Comparison of ENCODE assay signal across 11 cellular contexts in the genomic region with DNA sequence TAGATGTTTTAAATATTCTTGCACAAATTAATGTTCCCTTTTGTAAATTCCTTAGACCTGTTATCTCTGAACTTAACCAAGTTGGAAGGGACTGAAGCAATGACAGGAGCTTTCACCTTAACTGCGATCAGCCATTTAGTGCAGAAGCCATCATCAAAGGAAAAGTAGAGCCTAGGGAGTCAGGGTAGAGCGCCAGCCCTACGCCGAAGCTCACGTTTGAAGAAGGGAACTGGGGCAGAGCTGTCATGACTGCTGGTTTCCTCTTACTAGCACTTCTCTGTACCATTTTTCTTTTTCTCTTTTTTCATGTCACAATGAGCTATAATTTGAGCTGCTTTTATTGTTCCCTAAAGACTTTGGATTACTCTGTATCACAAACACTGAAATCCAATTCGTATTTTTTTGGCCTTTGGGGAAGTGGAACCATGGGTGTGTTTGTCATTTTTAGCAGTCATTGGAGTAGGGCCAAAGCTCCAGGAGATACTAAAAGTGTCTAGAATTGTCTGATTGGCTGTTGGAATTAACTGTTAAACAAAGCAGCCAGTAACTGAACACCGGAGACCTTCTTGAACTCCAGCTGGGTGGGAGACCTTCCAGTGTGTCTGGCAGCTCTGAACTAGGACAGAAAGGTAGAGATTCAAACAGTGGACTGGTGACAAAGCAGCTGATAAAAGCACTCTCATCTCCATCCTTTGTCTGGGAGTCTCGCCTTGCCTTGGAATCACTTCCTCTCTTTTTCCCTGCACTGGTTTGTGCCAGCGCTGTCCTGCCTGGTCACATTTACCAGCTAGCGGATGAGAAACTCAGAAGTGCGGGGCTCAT. TPM values are rescaled to one million over a fixed set of nuclear protein-coding genes. Genes with fewer than 3 reads are reported as not detected.
DNase-seq lines count a peak whose midpoint lies in the region; ATAC-seq and TF ChIP-seq lines count a peak whose summit lies in the region.
"Had no signal": no experiment of that assay in that cellular context is flagged by ENCODE, and none has a peak within 500 bp of the region (broad histone marks: within the 10 kb centered on the region; RNA-seq: fewer than 3 reads in every experiment).

No MANE protein-coding gene starts in this region.

- peaks cover 3% of the 10 kb centered on the region; the same call in 1 of the 2 replicates for H3F3A ChIP-seq in OCI-LY1 (ENCODE audit: insufficient read depth, low read length)

- peaks cover 42% of the 10 kb centered on the region for H3K36me3 Mint-ChIP-seq in activated CD4-positive, alpha-beta T cell treated with anti-CD3 and anti-CD28 coated beads, Interleukin-2, amount 10 ng/mL, durations not matched to agents 24 days and 14 days (ENCODE audit: low read depth)
- peaks cover 23 to 33% of the 10 kb centered on the region in 2 donors for H3K36me3 Mint-ChIP-seq in stimulated activated naive B cell treated with anti-CD40 and anti-IgM and Interleukin-4, amounts not matched to agents 10 μg/mL and 1 μg/mL and 100 μg/mL, for 72 hours

- no peaks in the 10 kb centered on the region for H3K27me3 Mint-ChIP-seq in activated CD4-positive, alpha-beta T cell treated with anti-CD3 and anti-CD28 coated beads, Interleukin-2, amount 10 ng/mL, durations not matched to agents 24 days and 14 days
- no peaks in the 10 kb centered on the region for H3K27me3 Mint-ChIP-seq in stimulated activated naive B cell treated with anti-CD40 and anti-IgM and Interleukin-4, amounts not matched to agents 10 μg/mL and 1 μg/mL and 100 μg/mL, for 72 hours

- H3K9me2 ChIP-seq in OCI-LY1 (ENCODE audit: low read depth, low read length) = no peaks in the 10 kb centered on the region

- H3K4me3 Mint-ChIP-seq in activated CD4-positive, alpha-beta T cell treated with anti-CD3 and anti-CD28 coated beads, Interleukin-2, amount 10 ng/mL, durations not matched to agents 24 days and 14 days = peak overlapping the region; percentile 31
- H3K4me3 Mint-ChIP-seq in stimulated activated naive B cell treated with anti-CD40 and anti-IgM and Interleukin-4, amounts not matched to agents 10 μg/mL and 1 μg/mL and 100 μg/mL, for 72 hours = no peak overlapping the region

- no peak overlapping the region for H3K4me3 ChIP-seq in OCI-LY1 (ENCODE audit: low read depth, low read length, poor library complexity, severe bottlenecking)
- H3K4me3 ChIP-seq: upper lobe of left lung had no signal

- TF ChIP-seq CTCF in OCI-LY1 (IDR thresholded peaks at IDR 0.05; ENCODE audit: low read length) = no peak

- H4K20me1 ChIP-seq in OCI-LY1 (ENCODE audit: insufficient read depth, low read length) = no peaks in the 10 kb centered on the region

- H3K27me3 ChIP-seq in OCI-LY1 (ENCODE audit: insufficient read depth, low read length) = no peaks in the 10 kb centered on the region
- H3K27me3 ChIP-seq: BE2C, upper lobe of left lung had no signal

- peaks cover 75% of the 10 kb centered on the region for H3K36me3 ChIP-seq in OCI-LY1 (ENCODE audit: insufficient read depth, low read length)

- peaks cover 50% of the 10 kb centered on the region for H3K79me2 ChIP-seq in OCI-LY1 (ENCODE audit: insufficient read depth, low read length)

- no peaks in the 10 kb centered on the region for H3K9me3 ChIP-seq in OCI-LY1 (ENCODE audit: low read length)
- H3K9me3 ChIP-seq: BE2C, upper lobe of left lung had no signal

- H3K4me1 Mint-ChIP-seq in activated CD4-positive, alpha-beta T cell treated with anti-CD3 and anti-CD28 coated beads, Interleukin-2, amount 10 ng/mL, durations not matched to agents 24 days and 14 days = peaks cover 42% of the 10 kb centered on the region
- peaks cover 32 to 55% of the 10 kb centered on the region in 2 donors for H3K4me1 Mint-ChIP-seq in stimulated activated naive B cell treated with anti-CD40 and anti-IgM and Interleukin-4, amounts not matched to agents 10 μg/mL and 1 μg/mL and 100 μg/mL, for 72 hours

- H2AFZ ChIP-seq in OCI-LY1 (ENCODE audit: low read length) = no peak overlapping the region

- peaks cover 21% of the 10 kb centered on the region for H3K4me1 ChIP-seq in OCI-LY1 (ENCODE audit: insufficient read depth, low read length, severe bottlenecking)
- H3K4me1 ChIP-seq: BE2C had no signal

- intact Hi-C loops in activated CD4-positive, alpha-beta T cell treated with anti-CD3 and anti-CD28 coated beads, Interleukin-2, amount 10 ng/mL, durations not matched to agents 24 days and 14 days (cut with micrococcal nuclease) = no loop called here
- intact Hi-C loops in left cardiac atrium (cut with DNase I) = no loop called here

- no peak overlapping the region; the same call in 1 of the 2 replicates for H3K9ac ChIP-seq in OCI-LY1 (ENCODE audit: low read length)
- H3K9ac ChIP-seq: KMS-11 had no signal

- peak overlapping the region; percentile 74 for H3K27ac ChIP-seq in OCI-LY1 (ENCODE audit: low read depth, low read length, poor library complexity, severe bottlenecking)
- H3K27ac ChIP-seq: KMS-11 had no signal

- DNase-seq in activated CD4-positive, alpha-beta T cell treated with anti-CD3 and anti-CD28 coated beads, Interleukin-2, amount 10 ng/mL, durations not matched to agents 24 days and 14 days = no peak
- DNase-seq in activated CD4-positive, alpha-beta T cell treated with anti-CD3 and anti-CD28 coated beads for 1 hour = no peak
- no peak for DNase-seq in left cardiac atrium
- DNase-seq in stimulated activated naive B cell treated with anti-CD40 and anti-IgM and Interleukin-4, amounts not matched to agents 10 μg/mL and 1 μg/mL and 100 μg/mL, for 72 hours = no peak
- no peak for DNase-seq in ecto neural progenitor cell (ENCODE audit: low spot score)
- DNase-seq in putamen (ENCODE audit: low spot score) = no peak
- DNase-seq: BE2C, upper lobe of left lung had no signal

- ATAC-seq in left cardiac atrium (peak; percentile 64 to 75), HG03095 (IDR thresholded peaks at IDR 0.05; ENCODE audit: unreplicated experiment) (no peak)
- no peak for ATAC-seq in stimulated activated naive B cell treated with anti-CD40 and anti-IgM and Interleukin-4, amounts not matched to agents 10 μg/mL and 1 μg/mL and 100 μg/mL, for 72 hours (replicated peaks)

- peak overlapping the region; percentile 19; the same call in 1 of the 2 replicates for H3K4me2 ChIP-seq in OCI-LY1 (ENCODE audit: low read length)
- H3K4me2 ChIP-seq: KMS-11 had no signal

- peak overlapping the region; percentile 57 for H3K27ac Mint-ChIP-seq in activated CD4-positive, alpha-beta T cell treated with anti-CD3 and anti-CD28 coated beads, Interleukin-2, amount 10 ng/mL, durations not matched to agents 24 days and 14 days
- peak overlapping the region; percentile 62 for H3K27ac Mint-ChIP-seq in stimulated activated naive B cell treated with anti-CD40 and anti-IgM and Interleukin-4, amounts not matched to agents 10 μg/mL and 1 μg/mL and 100 μg/mL, for 72 hours

- H3K9me3 Mint-ChIP-seq in activated CD4-positive, alpha-beta T cell treated with anti-CD3 and anti-CD28 coated beads, Interleukin-2, amount 10 ng/mL, durations not matched to agents 24 days and 14 days = no peaks in the 10 kb centered on the region
- no peaks in the 10 kb centered on the region for H3K9me3 Mint-ChIP-seq in stimulated activated naive B cell treated with anti-CD40 and anti-IgM and Interleukin-4, amounts not matched to agents 10 μg/mL and 1 μg/mL and 100 μg/mL, for 72 hours

RNA-seq across cellular contexts. Expression of a gene that starts 9.1 kb away (rescaled TPM):
- 30.3 and 30.5 TPM in 2 replicates for total RNA-seq in activated CD4-positive, alpha-beta T cell treated with anti-CD3 and anti-CD28 coated beads, Interleukin-2, amount 10 ng/mL, durations not matched to agents 24 days and 14 days
- total RNA-seq in left cardiac atrium = 10 to 100 TPM in 1 of 2 donors, 1 to 10 TPM in 1; 8.1 to 10.9 TPM

RNA-seq across cellular contexts. Expression of a gene that starts 9.4 kb away (rescaled TPM):
- 87.1 and 90.3 TPM in 2 replicates for total RNA-seq in activated CD4-positive, alpha-beta T cell treated with anti-CD3 and anti-CD28 coated beads, Interleukin-2, amount 10 ng/mL, durations not matched to agents 24 days and 14 days
- 10 to 100 TPM; 23.4 to 27.9 TPM for total RNA-seq in left cardiac atrium

RNA-seq across cellular contexts. Expression of a gene that starts 29.4 kb away (rescaled TPM):
- total RNA-seq in activated CD4-positive, alpha-beta T cell treated with anti-CD3 and anti-CD28 coated beads, Interleukin-2, amount 10 ng/mL, durations not matched to agents 24 days and 14 days = 78.0 and 80.5 TPM in 2 replicates
- total RNA-seq in left cardiac atrium = 10 to 100 TPM; 96.6 to 97.7 TPM

Comparison
In these comparisons a context has a peak if more than half of its experiments do, and no peak if none do; other contexts are left out.
1. ATAC-seq: peak in left cardiac atrium (2 of 2); none in stimulated activated naive B cell treated with anti-CD40 and anti-IgM and Interleukin-4, amounts not matched to agents 10 μg/mL and 1 μg/mL and 100 μg/mL, for 72 hours (0 of 2) and HG03095 (single experiment).